ENCODE assay signal across 8 cellular contexts in the genomic region with DNA sequence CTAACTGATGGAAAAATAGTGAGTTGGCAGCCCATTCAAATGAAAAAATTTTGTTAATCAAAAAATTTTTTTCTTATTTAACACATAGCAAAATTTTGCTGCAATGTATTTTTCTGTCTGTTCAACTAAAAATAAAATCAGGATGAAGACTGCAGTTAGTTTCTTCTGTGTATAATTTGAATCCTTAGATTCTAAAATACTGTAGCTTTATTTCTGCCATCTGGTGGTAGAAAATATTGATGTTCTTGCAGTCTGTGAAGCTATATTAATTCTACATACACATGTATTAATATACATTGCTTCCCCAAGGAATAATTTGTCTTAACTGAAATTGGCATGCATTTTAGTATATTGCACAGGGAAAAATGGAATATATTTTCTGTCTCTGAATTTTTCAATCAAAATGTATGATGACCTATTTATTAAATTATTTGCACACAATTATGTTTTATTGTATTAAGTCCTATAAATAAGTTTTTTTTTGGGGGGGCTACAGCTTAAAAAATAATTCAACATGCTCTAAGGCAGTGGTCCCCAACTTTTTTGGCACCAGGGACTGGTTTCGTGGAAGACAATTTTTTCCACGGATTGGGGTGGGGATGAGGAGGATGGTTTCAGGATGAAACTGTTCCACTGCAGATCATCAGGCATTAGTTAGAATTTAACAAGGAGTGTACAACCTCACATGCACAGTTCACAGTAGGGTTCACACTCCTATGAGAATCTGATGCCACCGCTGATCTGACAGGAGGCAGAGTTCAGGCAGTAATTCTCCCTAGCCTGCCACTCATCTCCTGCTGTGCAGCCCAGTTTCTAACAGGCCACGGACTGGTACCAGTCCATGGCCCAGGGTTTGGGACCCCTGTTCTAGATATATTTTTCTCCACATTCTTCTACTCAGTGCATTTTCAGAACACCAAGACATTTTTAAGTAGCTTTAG.
DNase-seq lines count a peak whose midpoint lies in the region; ATAC-seq, FAIRE-seq and TF ChIP-seq lines count a peak whose summit lies in the region.

No MANE protein-coding gene starts in this region.

- no peak for TF ChIP-seq POLR2A in ovary (IDR thresholded peaks at IDR 0.05)

- 77 to 81% (median 78%) methylated on average over 4 of the region's 4 CpGs for WGBS in ovary, 3 donors

- no peak overlapping the region for H3K27ac ChIP-seq in ovary

- H3K4me1 ChIP-seq in ovary (ENCODE audit: insufficient read depth), result no peaks in the 10 kb centered on the region

- intact Hi-C loops in ovary (cut with DNase I), result loop anchor here in 2 of 4 donors (10.0 kb wide), 2 partner anchors 258 to 298 kb away; a partner anchor contains a TSS

- FAIRE-seq in colon (lab: Jason Lieb, UNC), result peak; percentile 57

- TF ChIP-seq EP300 in ovary (IDR thresholded peaks at IDR 0.05), result no peak

- H3K27me3 ChIP-seq in ovary, result no peaks in the 10 kb centered on the region
- no peaks in the 10 kb centered on the region for H3K27me3 ChIP-seq in H7 (ENCODE audit: control insufficient read depth, insufficient read depth, low read length)

- no peaks in the 10 kb centered on the region for H3K9me3 ChIP-seq in ovary

- H3K4me3 ChIP-seq in ovary (no peak overlapping the region), H7 (ENCODE audit: insufficient read depth, low read depth, low read length) (no peak overlapping the region)

- peak; percentile 21 for DNase-seq in GM03348 (ENCODE audit: low spot score)
- peak; percentile 20 for DNase-seq in NCI-H2171 (lab: John Stamatoyannopoulos, UW)
- DNase-seq in ovary, result no peak
- no peak for DNase-seq in H7
- DNase-seq in T-helper 9 cell, result no peak

- no peak for ATAC-seq in HG03108 (IDR thresholded peaks at IDR 0.05; ENCODE audit: unreplicated experiment)
- ATAC-seq in GM18520 (IDR thresholded peaks at IDR 0.05; ENCODE audit: unreplicated experiment), result no peak

- H3K36me3 ChIP-seq in ovary (no peaks in the 10 kb centered on the region), H7 (replicated peaks; ENCODE audit: control insufficient read depth, insufficient read depth, low read length) (no peaks in the 10 kb centered on the region)

- peak; percentile 30 to 38 (median 32) for TF ChIP-seq CTCF in ovary (IDR thresholded peaks at IDR 0.05)

Comparison
In these comparisons a context has a peak if more than half of its experiments do, and no peak if none do; other contexts are left out.
1. DNase-seq: peak in GM03348 (single experiment) and NCI-H2171 (single experiment); none in ovary (0 of 5), H7 (single experiment) and T-helper 9 cell (single experiment).